Comparison of ENCODE assay signal across 34 cellular contexts in the genomic region with DNA sequence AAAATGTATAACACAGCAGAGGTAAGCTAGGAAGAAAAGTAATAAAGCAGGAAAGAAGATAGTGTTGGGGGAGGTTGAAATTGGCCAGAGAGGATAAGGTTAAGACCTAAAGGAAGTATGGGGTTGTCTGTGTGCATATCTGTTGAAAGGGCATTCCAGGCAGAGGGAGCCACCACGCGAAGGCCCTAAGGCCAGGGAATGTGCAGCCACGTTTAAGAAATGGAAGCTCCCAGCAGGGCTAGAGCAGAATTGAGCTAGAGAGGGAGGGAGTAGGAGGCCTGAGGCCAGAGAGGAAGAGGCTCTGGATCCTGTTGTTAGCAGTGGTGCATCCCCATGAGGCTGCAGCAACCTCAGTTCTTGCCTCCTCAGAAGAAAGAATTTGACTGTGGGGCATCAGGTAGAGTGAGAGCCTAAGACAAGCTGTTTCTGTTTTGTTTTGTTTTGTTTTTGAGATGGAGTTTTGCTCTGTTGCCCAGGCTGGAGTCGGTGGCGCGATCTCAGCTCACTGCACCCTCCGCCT. TPM values are rescaled to one million over a fixed set of nuclear protein-coding genes. Genes with fewer than 3 reads are reported as not detected.
A peak's percentile ranks its signal among the peaks of the same experiment; 100 is the strongest.
DNase-seq lines count a peak whose midpoint lies in the region; FAIRE-seq and TF ChIP-seq lines count a peak whose summit lies in the region.
"Had no signal": no experiment of that assay in that cellular context is flagged by ENCODE, and none has a peak within 500 bp of the region (broad histone marks: within the 10 kb centered on the region; RNA-seq: fewer than 3 reads in every experiment).

No MANE protein-coding gene starts in this region.

- no peaks in the 10 kb centered on the region for H3K9me3 Mint-ChIP-seq in nephron progenitor cell
- H3K9me3 Mint-ChIP-seq: activated naive CD8-positive, alpha-beta T cell treated with anti-CD3 and anti-CD28 coated beads, Interleukin-2, amount 50 U/mL, for 24 hours; CD8-positive, alpha-beta memory T cell; naive thymus-derived CD8-positive, alpha-beta T cell; stimulated activated naive B cell treated with anti-CD40 and anti-IgM and Interleukin-4, amounts not matched to agents 10 μg/mL and 1 μg/mL and 100 μg/mL, for 72 hours had no signal

- no peak overlapping the region for H3K14ac ChIP-seq in H1 (ENCODE audit: insufficient read length)

- H3K9me2 ChIP-seq in DOHH2 (replicated peaks; ENCODE audit: control insufficient read depth, low read length) = no peaks in the 10 kb centered on the region
- no peaks in the 10 kb centered on the region for H3K9me2 ChIP-seq in OCI-LY1 (ENCODE audit: low read depth, low read length)

- H3K4me3 ChIP-seq in DOHH2 (ENCODE audit: low read length) (peak overlapping the region; percentile 49), OCI-LY1 (ENCODE audit: low read depth, low read length, poor library complexity, severe bottlenecking) (no peak overlapping the region), H1 (ENCODE audit: extremely low read depth in 1 of 4, insufficient read depth in 2 of 4, low read depth in 3 of 4, low read length in 4 of 4) (no peak overlapping the region)
- H3K4me3 ChIP-seq: HAP-1, ovary, SJCRH30 had no signal

- H3K9me3 ChIP-seq in DOHH2 (ENCODE audit: control insufficient read depth, insufficient read depth, low read length) = no peaks in the 10 kb centered on the region
- no peaks in the 10 kb centered on the region for H3K9me3 ChIP-seq in OCI-LY1 (ENCODE audit: low read length)
- H3K9me3 ChIP-seq in H1 (ENCODE audit: insufficient read depth in 2 of 2, low read depth in 1 of 2, low read length in 1 of 2) = no peaks in the 10 kb centered on the region
- H3K9me3 ChIP-seq: HAP-1, ovary, SJCRH30 had no signal

- H3K79me2 ChIP-seq in DOHH2 (ENCODE audit: control insufficient read depth, low read length) (no peaks in the 10 kb centered on the region), OCI-LY1 (ENCODE audit: insufficient read depth, low read length) (no peaks in the 10 kb centered on the region), H1 (ENCODE audit: control insufficient read depth in 1 of 2, insufficient read depth in 2 of 2, low read length in 2 of 2) (no peaks in the 10 kb centered on the region)

- H3K23me2 ChIP-seq in H1 (ENCODE audit: low read depth, low read length) = no peaks in the 10 kb centered on the region

- no peak overlapping the region; the same call in 1 of the 2 replicates for H2BK5ac ChIP-seq in H1 (ENCODE audit: low read depth, low read length)

- no peak for TF ChIP-seq CTCF in DOHH2 (IDR thresholded peaks at IDR 0.05; ENCODE audit: low read depth, low read length, poor library complexity, severe bottlenecking)
- no peak for TF ChIP-seq CTCF in OCI-LY1 (IDR thresholded peaks at IDR 0.05; ENCODE audit: low read length)
- no peak for TF ChIP-seq CTCF in H1 (IDR thresholded peaks at IDR 0.05; ENCODE audit: control extremely low read depth in 1 of 3, insufficient read depth in 1 of 3, low read depth in 1 of 3, low read length in 3 of 3)
- TF ChIP-seq CTCF in nephron progenitor cell (IDR thresholded peaks at IDR 0.05) = no peak

- peaks cover 96% of the 10 kb centered on the region for H3K4me1 ChIP-seq in DOHH2 (ENCODE audit: control insufficient read depth, low read length)
- H3K4me1 ChIP-seq in OCI-LY1 (ENCODE audit: insufficient read depth, low read length, severe bottlenecking) = peaks cover 54% of the 10 kb centered on the region
- H3K4me1 ChIP-seq in H1 (replicated peaks in 1 of 4; ENCODE audit: control insufficient read depth in 3 of 4, insufficient read depth in 4 of 4, low read length in 3 of 4) = peaks cover 2 to 28% (median 21%) of the 10 kb centered on the region in 4 experiments
- H3K4me1 ChIP-seq: SJCRH30 had no signal

- H3K9ac ChIP-seq in OCI-LY1 (ENCODE audit: low read length) (peak overlapping the region; percentile 51; the same call in 1 of the 2 replicates), H1 (replicated peaks in 1 of 4; ENCODE audit: extremely low read depth in 1 of 4, low read depth in 3 of 4, low read length in 3 of 4) (no peak overlapping the region)
- H3K9ac ChIP-seq: KMS-11 had no signal

- H3K27ac ChIP-seq in DOHH2 (ENCODE audit: low read depth, low read length) = peak overlapping the region; percentile 90
- H3K27ac ChIP-seq in OCI-LY1 (ENCODE audit: low read depth, low read length, poor library complexity, severe bottlenecking) = peak overlapping the region; percentile 94
- H3K27ac ChIP-seq in H1 (ENCODE audit: low read depth, low read length) = no peak overlapping the region
- H3K27ac ChIP-seq: KMS-11, ovary, SJCRH30 had no signal

- DNase-seq in H1 (ENCODE audit: low read depth in 1 of 2, low spot score in 2 of 2) (no peak), nephron progenitor cell (no peak), activated T-cell treated with anti-CD3 and anti-CD28 coated beads for 4 hours (no peak), cerebellum (ENCODE audit: low spot score) (no peak), hypothalamus (lab: John Stamatoyannopoulos, UW) (no peak)
- DNase-seq: activated CD4-positive, CD25-positive, alpha-beta regulatory T cell; activated CD8-positive, alpha-beta memory T cell treated with anti-CD3 and anti-CD28 coated beads, Interleukin-2, amount 10 ng/mL, durations not matched to agents 7 days and 5 days; activated naive CD8-positive, alpha-beta T cell treated with anti-CD3 and anti-CD28 coated beads, Interleukin-2, amount 50 U/mL, for 24 hours; activated T-cell treated with anti-CD3 and anti-CD28 coated beads, Interleukin-2, amount 50 U/mL, for 48 hours; AML-193; CD8-positive, alpha-beta memory T cell; DMS 273 treated with DMSO at 0.1 percent for 48 hours; glutamatergic neuron; left ventricle myocardium superior; naive thymus-derived CD8-positive, alpha-beta T cell; NCI-H1417 treated with DMSO at 0.1 percent for 48 hours; NCI-H2081; NCI-H2227 treated with DMSO at 0.1 percent for 48 hours; NCI-H526; ovary; SJCRH30; stimulated activated naive B cell treated with anti-CD40 and anti-IgM and Interleukin-4, amounts not matched to agents 10 μg/mL and 1 μg/mL and 100 μg/mL, for 72 hours had no signal

- peak overlapping the region; percentile 55 for H3K27ac Mint-ChIP-seq in nephron progenitor cell
- H3K27ac Mint-ChIP-seq: activated CD8-positive, alpha-beta memory T cell treated with anti-CD3 and anti-CD28 coated beads, Interleukin-2, amount 10 ng/mL, durations not matched to agents 7 days and 5 days; activated naive CD8-positive, alpha-beta T cell treated with anti-CD3 and anti-CD28 coated beads, Interleukin-2, amount 50 U/mL, for 24 hours; stimulated activated naive B cell treated with anti-CD40 and anti-IgM and Interleukin-4, amounts not matched to agents 10 μg/mL and 1 μg/mL and 100 μg/mL, for 72 hours had no signal

- no peaks in the 10 kb centered on the region for H3K79me1 ChIP-seq in H1 (ENCODE audit: low read depth, low read length)

- POLR2A ChIA-PET in H1 (lab: Charles Lee; ENCODE audit: partially characterized antibody) = interaction anchor here (0.8 to 1.3 kb wide), 2 partner anchors 12 to 24 kb away, joined by 3 read pairs; no protein-coding TSS in a partner anchor

- H4K8ac ChIP-seq in H1 (ENCODE audit: extremely low read depth, insufficient read depth, low read length) = no peak overlapping the region

- no peaks in the 10 kb centered on the region for H3K27me3 Mint-ChIP-seq in nephron progenitor cell (ENCODE audit: low read depth, poor library complexity)
- H3K27me3 Mint-ChIP-seq: activated CD8-positive, alpha-beta memory T cell treated with anti-CD3 and anti-CD28 coated beads, Interleukin-2, amount 10 ng/mL, durations not matched to agents 7 days and 5 days; activated naive CD8-positive, alpha-beta T cell treated with anti-CD3 and anti-CD28 coated beads, Interleukin-2, amount 50 U/mL, for 24 hours; naive thymus-derived CD8-positive, alpha-beta T cell had no signal

- no peak overlapping the region for H3K4ac ChIP-seq in H1 (replicated peaks; ENCODE audit: insufficient read length, low read depth, low read length)

- no peak overlapping the region for H3K23ac ChIP-seq in H1 (ENCODE audit: insufficient read length)

- H4K91ac ChIP-seq in H1 (replicated peaks; ENCODE audit: insufficient read length, low read length) = no peak overlapping the region

- no peak for TF ChIP-seq RAD21 in H1 (IDR thresholded peaks at IDR 0.05 in 1 of 2, conservative IDR thresholded peaks at IDR 0.05 in 1 of 2; ENCODE audit: low read depth in 2 of 2, low read length in 2 of 2)

- no peak overlapping the region for H4K5ac ChIP-seq in H1 (ENCODE audit: insufficient read length, low read depth, low read length)

- H2BK12ac ChIP-seq in H1 (ENCODE audit: low read depth, low read length) = peak overlapping the region; percentile 80

- no peak overlapping the region for H3K56ac ChIP-seq in H1 (replicated peaks; ENCODE audit: insufficient read length, low read depth, low read length)

- H3K4me3 Mint-ChIP-seq in nephron progenitor cell = no peak overlapping the region
- H3K4me3 Mint-ChIP-seq: activated CD8-positive, alpha-beta memory T cell treated with anti-CD3 and anti-CD28 coated beads, Interleukin-2, amount 10 ng/mL, durations not matched to agents 7 days and 5 days; activated naive CD8-positive, alpha-beta T cell treated with anti-CD3 and anti-CD28 coated beads, Interleukin-2, amount 50 U/mL, for 24 hours; CD8-positive, alpha-beta memory T cell; naive thymus-derived CD8-positive, alpha-beta T cell; stimulated activated naive B cell treated with anti-CD40 and anti-IgM and Interleukin-4, amounts not matched to agents 10 μg/mL and 1 μg/mL and 100 μg/mL, for 72 hours had no signal

- peak overlapping the region; percentile 97 for H2BK20ac ChIP-seq in H1 (ENCODE audit: low read length)

- H3K4me2 ChIP-seq in DOHH2 (ENCODE audit: low read length) = peak overlapping the region; percentile 63
- H3K4me2 ChIP-seq in OCI-LY1 (ENCODE audit: low read length) = peak overlapping the region; percentile 35; the same call in 1 of the 2 replicates
- no peak overlapping the region for H3K4me2 ChIP-seq in H1 (ENCODE audit: insufficient read depth in 1 of 2, low read depth in 2 of 2, low read length in 2 of 2)
- H3K4me2 ChIP-seq: KMS-11 had no signal

- WGBS in H1 (ENCODE audit: extremely low coverage in 1 of 2, insufficient coverage in 1 of 2, insufficient read length in 1 of 2, insufficient replicate concordance in 2 of 2, low coverage in 1 of 2, low lambda C conversion rate in 2 of 2, missing lambda C conversion rate in 1 of 2), 2 experiments = 84% methylated on average over 7 of the region's 7 CpGs; no CpG with 5 or more reads in 1 of the 2 experiments

- H3K18ac ChIP-seq in H1 (ENCODE audit: extremely low read depth, low read length) = peak overlapping the region; percentile 36; the same call in 1 of the 2 replicates

- H3K27me3 ChIP-seq in DOHH2 (ENCODE audit: control insufficient read depth, low read length) = no peaks in the 10 kb centered on the region
- no peaks in the 10 kb centered on the region for H3K27me3 ChIP-seq in OCI-LY1 (ENCODE audit: insufficient read depth, low read length)
- no peaks in the 10 kb centered on the region for H3K27me3 ChIP-seq in H1 (replicated peaks in 1 of 4; ENCODE audit: control insufficient read depth in 3 of 4, extremely low read depth in 1 of 4, insufficient read depth in 3 of 4, low read length in 3 of 4)
- H3K27me3 ChIP-seq: ovary, SJCRH30 had no signal

- no peak for TF ChIP-seq EP300 in H1 (IDR thresholded peaks at IDR 0.05; ENCODE audit: borderline replicate concordance in 1 of 2, low read depth in 2 of 2, low read length in 2 of 2)

- no peak overlapping the region for H2BK120ac ChIP-seq in H1 (replicated peaks; ENCODE audit: low read depth, low read length)

- peaks cover 21% of the 10 kb centered on the region for H3F3A ChIP-seq in DOHH2 (ENCODE audit: control insufficient read depth, insufficient read depth)
- no peaks in the 10 kb centered on the region for H3F3A ChIP-seq in OCI-LY1 (ENCODE audit: insufficient read depth, low read length)

- H3K36me3 Mint-ChIP-seq in nephron progenitor cell (ENCODE audit: low read depth) = no peaks in the 10 kb centered on the region
- H3K36me3 Mint-ChIP-seq: stimulated activated naive B cell treated with anti-CD40 and anti-IgM and Interleukin-4, amounts not matched to agents 10 μg/mL and 1 μg/mL and 100 μg/mL, for 72 hours had no signal

- no peak for FAIRE-seq in H1 (lab: Jason Lieb, UNC)
- FAIRE-seq: astrocyte, GM12891, islet of Langerhans, RCC 7860 had no signal

- H3K36me3 ChIP-seq in DOHH2 (ENCODE audit: control insufficient read depth, low read length) (peaks cover 6% of the 10 kb centered on the region; the same call in 1 of the 2 replicates), OCI-LY1 (ENCODE audit: insufficient read depth, low read length) (0 out of 2 replicates have a peak, but pooled peaks cover 3% of the 10 kb centered on the region), H1 (ENCODE audit: control insufficient read depth in 2 of 4, insufficient read depth in 4 of 4, low read length in 3 of 4) (no peaks in the 10 kb centered on the region)
- H3K36me3 ChIP-seq: HAP-1, ovary had no signal

- H3K4me1 Mint-ChIP-seq in nephron progenitor cell = peaks cover 61% of the 10 kb centered on the region
- H3K4me1 Mint-ChIP-seq: activated CD8-positive, alpha-beta memory T cell treated with anti-CD3 and anti-CD28 coated beads, Interleukin-2, amount 10 ng/mL, durations not matched to agents 7 days and 5 days; activated naive CD8-positive, alpha-beta T cell treated with anti-CD3 and anti-CD28 coated beads, Interleukin-2, amount 50 U/mL, for 24 hours; CD8-positive, alpha-beta memory T cell had no signal

- no peaks in the 10 kb centered on the region for H4K20me1 ChIP-seq in DOHH2 (ENCODE audit: control insufficient read depth, insufficient read depth, low read depth, low read length)
- no peaks in the 10 kb centered on the region for H4K20me1 ChIP-seq in OCI-LY1 (ENCODE audit: insufficient read depth, low read length)
- H4K20me1 ChIP-seq in H1 (replicated peaks in 1 of 2; ENCODE audit: control insufficient read depth in 1 of 2, insufficient read depth in 2 of 2, low read length in 2 of 2) = no peaks in the 10 kb centered on the region

- H2AK5ac ChIP-seq in H1 (ENCODE audit: low read depth, low read length) = no peak overlapping the region

- TF ChIP-seq POLR2A in H1 (IDR thresholded peaks at IDR 0.05; ENCODE audit: control extremely low read depth in 1 of 2, low read depth in 2 of 2, low read length in 2 of 2) = no peak

- CTCF ChIA-PET in H1 (lab: Charles Lee; ENCODE audit: partially characterized antibody) = interaction anchor here (0.7 to 2.1 kb wide), 10 partner anchors 8 to 121 kb away, joined by 3 to 8 read pairs (median 4); no protein-coding TSS in a partner anchor

- H2AFZ ChIP-seq in OCI-LY1 (ENCODE audit: low read length) = no peak overlapping the region
- H2AFZ ChIP-seq in H1 (ENCODE audit: low read length) = no peak overlapping the region

- H2BK15ac ChIP-seq in H1 (ENCODE audit: low read length) = no peak overlapping the region

RNA-seq across cellular contexts. Expression of gene CACNG5, which starts 59.0 kb away (rescaled TPM):
- 1.3 and 2.2 TPM in 2 replicates for total RNA-seq in H1 (2021; fragmentation: NEBNext Ultra II Directional; extraction: Animal tissue kit (Norgen Biotek cat#: 25700))
- polyA plus RNA-seq in H1 (2011; rRNA removed) = 3.1 and 4.1 TPM in 2 replicates
- 1.8 TPM for polyA plus RNA-seq in H1 (2011; cell fraction: cytosol; rRNA removed)
- polyA plus RNA-seq in H1 (2011; cell fraction: nucleus; rRNA removed) = 6.4 TPM
- polyA plus RNA-seq in H1 (2012, experiment 1 of 2) = 1.0 to 1.8 TPM (median 1.3 TPM) in 4 replicates
- 0.73 TPM for polyA plus RNA-seq in H1 (2012, experiment 2 of 2)
- polyA plus RNA-seq in H1 (2013, experiment 1 of 2) = 2.2 TPM
- polyA plus RNA-seq in H1 (2013, experiment 2 of 2) = 2.9 TPM
- polyA minus RNA-seq in H1 (2011; rRNA and poly(A)+ RNA removed) = 5.1 and 8.7 TPM in 2 replicates
- 1.8 TPM for polyA minus RNA-seq in H1 (2011; cell fraction: cytosol; rRNA and poly(A)+ RNA removed)
- polyA minus RNA-seq in H1 (2011; cell fraction: nucleus; rRNA and poly(A)+ RNA removed) = 5.4 TPM
- total RNA-seq in cerebellum = 14.7 TPM
- total RNA-seq: activated CD8-positive, alpha-beta memory T cell treated with anti-CD3 and anti-CD28 coated beads, Interleukin-2, amount 10 ng/mL, durations not matched to agents 7 days and 5 days; astrocyte; cardiac septum; CD8-positive, alpha-beta memory T cell; left ventricle myocardium superior; naive thymus-derived CD8-positive, alpha-beta T cell; ovary; T-helper 1 cell treated with Interleukin-12 subunit alpha and Interleukin-12 subunit beta and Interleukin-4 antibody, amounts not matched to agents 30 ng/mL and 1 ng/mL, for 36 hours; ureter had no signal
- polyA plus RNA-seq: CD8-positive, alpha-beta memory T cell; esophagus; naive thymus-derived CD8-positive, alpha-beta T cell; ovary had no signal

Comparison
In these comparisons a context has a peak if more than half of its experiments do, and no peak if none do; other contexts are left out.
1. H3K4me2 ChIP-seq: peak in DOHH2 (single experiment) and OCI-LY1 (single experiment); none in H1 (0 of 2).